ENCODE assay signal across 24 cellular contexts in genomic region chr11:112826026-112826425, GRCh38.
"Had no signal": no experiment of that assay in that cellular context is flagged by ENCODE, and none has a peak within 500 bp of the region (broad histone marks: within the 10 kb centered on the region; RNA-seq: fewer than 3 reads in every experiment).

No MANE protein-coding gene starts in this region.

- ATAC-seq: activated naive CD4-positive, alpha-beta T cell treated with anti-CD3 and anti-CD28 coated beads, Interleukin-2, amount 50 U/mL, for 72 hours; activated naive CD8-positive, alpha-beta T cell treated with anti-CD3 and anti-CD28 coated beads, Interleukin-2, amount 50 U/mL, for 24 hours; activated T-cell treated with anti-CD3 and anti-CD28 coated beads, Interleukin-2, amount 50 U/mL, for 4 hours; T-cell had no signal

- H3K4me2 ChIP-seq: KMS-11, PC-9 had no signal

- FAIRE-seq: astrocyte, TTC549 had no signal

- DNase-seq: activated CD4-positive, alpha-beta memory T cell treated with anti-CD3 and anti-CD28 coated beads for 36 hours; activated CD4-positive, alpha-beta T cell treated with anti-CD3 and anti-CD28 coated beads, Interleukin-2, amount 10 ng/mL, durations not matched to agents 7 days and 5 days; activated CD4-positive, CD25-positive, alpha-beta regulatory T cell; activated CD8-positive, alpha-beta memory T cell treated with anti-CD3 and anti-CD28 coated beads for 24 hours; activated effector memory CD4-positive, alpha-beta T cell treated with anti-CD3 and anti-CD28 coated beads, Interleukin-2, amount 50 U/mL, for 16 hours; activated naive CD4-positive, alpha-beta T cell treated with Interleukin-2 at 50 U/mL for 16 hours; activated naive CD8-positive, alpha-beta T cell treated with anti-CD3 and anti-CD28 coated beads, Interleukin-2, amount 50 U/mL, for 24 hours; activated T-cell treated with anti-CD3 and anti-CD28 coated beads, Interleukin-2, amount 50 U/mL, for 4 hours; amniotic stem cell; NCI-H1092; NCI-H1417 treated with DMSO at 0.1 percent for 48 hours; NCI-H1694; NCI-H2029; NCI-H345; NCI-H510A; SHP77 treated with DMSO at 0.1 percent for 48 hours; T-cell; T-helper 2 cell; T1000 had no signal

- H3K27ac ChIP-seq: KMS-11, PC-9 had no signal

- H2AFZ ChIP-seq: PC-9 had no signal

- H3K9ac ChIP-seq: KMS-11 had no signal

- H3K4me3 ChIP-seq: PC-9 had no signal
